In genomic region chr7:90764848-90765570, GRCh38 we compare ENCODE assay signal across 16 cellular contexts.
DNase-seq lines count a peak whose midpoint lies in the region; ATAC-seq, FAIRE-seq and TF ChIP-seq lines count a peak whose summit lies in the region.
"Had no signal": no experiment of that assay in that cellular context is flagged by ENCODE, and none has a peak within 500 bp of the region (broad histone marks: within the 10 kb centered on the region; RNA-seq: fewer than 3 reads in every experiment).

No MANE protein-coding gene starts in this region.

- DNase-seq in GM13976 (ENCODE audit: low spot score) (peak; percentile 12), GM12878 (ENCODE audit: low read depth, low spot score) (no peak), UCSD-AML1 (lab: John Stamatoyannopoulos, UW; ENCODE audit: unreplicated experiment) (no peak)
- no peak for DNase-seq in stimulated activated CD4-positive, alpha-beta T cell treated with anti-CD3 and anti-CD28 coated beads, Interleukin-4, amount 100 ng/mL, for 4 hours
- DNase-seq: activated CD4-positive, alpha-beta T cell treated with anti-CD3 and anti-CD28 coated beads, Interleukin-2, amount 50 U/mL, for 4 hours; activated gamma-delta T cell treated with Interleukin-2 at 50 U/mL for 16 hours; CD4-positive, CD25-positive, alpha-beta regulatory T cell; hypothalamus; KG1; NCI-H187 treated with DMSO at 0.1 percent for 48 hours had no signal

- CTCF ChIA-PET in GM12878 (lab: Yijun Ruan, JAX), result interaction anchor here (0.6 to 2.3 kb wide), 9 partner anchors 8 to 167 kb away, joined by 3 to 9 read pairs (median 4); no protein-coding TSS in a partner anchor

- H3K27ac ChIP-seq in GM12878 (ENCODE audit: control insufficient read depth, insufficient read depth), result no peak overlapping the region

- intact Hi-C loops in GM12878 (cut with micrococcal nuclease; ENCODE audit: unreplicated experiment), result loop anchor here (5.0 kb wide), 1 partner anchor 267 kb away; no protein-coding TSS in a partner anchor

- POLR2A ChIA-PET in GM12878 (lab: Charles Lee), result interaction anchor here (0.7 kb wide), 1 partner anchor 12 kb away, joined by 5 read pairs; no protein-coding TSS in a partner anchor

- H3K4me2 ChIP-seq in GM12878 (ENCODE audit: control insufficient read depth, insufficient read depth), result no peak overlapping the region

- H3K9me3 ChIP-seq in GM12878 (replicated peaks; ENCODE audit: control insufficient read depth, insufficient read depth, low read length), result no peaks in the 10 kb centered on the region; the same call in 1 of the 3 replicates

- H2AFZ ChIP-seq in GM12878 (ENCODE audit: control insufficient read depth, low read depth, low read length), result no peak overlapping the region

- no peak for TF ChIP-seq POLR2A in GM12878 (IDR thresholded peaks at IDR 0.05; ENCODE audit: low read depth, low read length)

- TSS peak; percentile 14 for BruUV-seq in GM12878 (replicated peaks; lab: Mats Ljungman, UMichigan)

- H3K27me3 Mint-ChIP-seq in nephron (ENCODE audit: low read depth), result no peaks in the 10 kb centered on the region
- H3K27me3 Mint-ChIP-seq: CD4-positive, CD25-positive, alpha-beta regulatory T cell had no signal

- H3K4me3 Mint-ChIP-seq in nephron, result no peak overlapping the region
- H3K4me3 Mint-ChIP-seq: CD4-positive, CD25-positive, alpha-beta regulatory T cell had no signal

- no peaks in the 10 kb centered on the region; the same call in 1 of the 2 replicates for H3K79me2 ChIP-seq in GM12878 (ENCODE audit: control insufficient read depth, insufficient read depth, low read length)

- TF ChIP-seq CTCF in GM13976 (IDR thresholded peaks at IDR 0.05; ENCODE audit: borderline replicate concordance, control extremely low read depth, extremely low read depth, insufficient read depth, missing control alignments), result no peak
- TF ChIP-seq CTCF in GM12878 (IDR thresholded peaks at IDR 0.05 in 2 of 3, conservative IDR thresholded peaks at IDR 0.05 in 1 of 3; ENCODE audit: control insufficient read depth in 2 of 3, extremely low read depth in 1 of 3, insufficient read depth in 1 of 3, low read depth in 3 of 3, low read length in 3 of 3), result no peak
- TF ChIP-seq CTCF in nephron (IDR thresholded peaks at IDR 0.05; ENCODE audit: unreplicated experiment in 3 of 3), result no peak

- H3K36me3 ChIP-seq in GM12878 (ENCODE audit: control insufficient read depth in 2 of 2, insufficient read depth in 2 of 2, low read length in 1 of 2), result no peaks in the 10 kb centered on the region

- no peak for TF ChIP-seq EP300 in GM12878 (IDR thresholded peaks at IDR 0.05; ENCODE audit: borderline replicate concordance in 1 of 2, control insufficient read depth in 1 of 2, low read depth in 2 of 2, low read length in 2 of 2)

- peaks cover 68% of the 10 kb centered on the region for H3K4me1 Mint-ChIP-seq in nephron
- H3K4me1 Mint-ChIP-seq: CD4-positive, CD25-positive, alpha-beta regulatory T cell had no signal

- peak; percentile 63 for ATAC-seq in HG03196 (IDR thresholded peaks at IDR 0.05; ENCODE audit: unreplicated experiment)
- peak; percentile 81 for ATAC-seq in GM12878
- ATAC-seq in GM19455 (IDR thresholded peaks at IDR 0.05; ENCODE audit: unreplicated experiment), result no peak
- ATAC-seq in HG02588 (IDR thresholded peaks at IDR 0.05; ENCODE audit: unreplicated experiment), result no peak
- ATAC-seq: HCT116 had no signal

- SMC1A ChIA-PET in GM12878 (lab: Charles Lee; ENCODE audit: uncharacterized antibody, unreplicated experiment), result interaction anchor here (0.6 to 5.1 kb wide), 16 partner anchors 11 to 262 kb away, joined by 3 to 24 read pairs (median 4); no protein-coding TSS in a partner anchor

- in situ Hi-C loops in GM13976 (cut with MboI; ENCODE audit: low sequenced_read_pairs, unreplicated experiment), result no loop called here
- in situ Hi-C loops in GM12878 (cut with MboI), result no loop called here

- H3K27ac Mint-ChIP-seq in nephron, result peak overlapping the region; percentile 93 to 99 (median 97)
- H3K27ac Mint-ChIP-seq: CD4-positive, CD25-positive, alpha-beta regulatory T cell had no signal

- H3K9me3 Mint-ChIP-seq in nephron, result no peaks in the 10 kb centered on the region

- H3K36me3 Mint-ChIP-seq in nephron (ENCODE audit: low read depth), result no peaks in the 10 kb centered on the region
- H3K36me3 Mint-ChIP-seq: CD4-positive, CD25-positive, alpha-beta regulatory T cell had no signal

- H3K9ac ChIP-seq in GM12878 (ENCODE audit: control insufficient read depth, insufficient read depth, low read length), result no peak overlapping the region

- TF ChIP-seq RAD21 in GM12878 (IDR thresholded peaks at IDR 0.05; ENCODE audit: insufficient read depth, low read depth, low read length), result no peak

- no peak for FAIRE-seq in GM12878 (lab: Jason Lieb, UNC)
- FAIRE-seq: bronchial epithelial cell had no signal

- WGBS in GM12878 (ENCODE audit: insufficient coverage, insufficient replicate concordance, low lambda C conversion rate, missing lambda C conversion rate), result 53% methylated on average over 2 of the region's 2 CpGs

- H3K4me3 ChIP-seq in GM12878, result no peak overlapping the region

- H3K4me1 ChIP-seq in GM12878 (ENCODE audit: control insufficient read depth, insufficient read depth, low read length), result no peaks in the 10 kb centered on the region

- RAD21 ChIA-PET in GM12878 (lab: Charles Lee; ENCODE audit: unreplicated experiment), result interaction anchor here (0.8 to 2.9 kb wide), 8 partner anchors 8 to 92 kb away, joined by 3 to 10 read pairs (median 4); no protein-coding TSS in a partner anchor

- no peaks in the 10 kb centered on the region for H3K27me3 ChIP-seq in GM12878 (replicated peaks in 1 of 2; ENCODE audit: control insufficient read depth in 2 of 2, insufficient read depth in 2 of 2, low read length in 1 of 2)

- H4K20me1 ChIP-seq in GM12878 (ENCODE audit: control insufficient read depth, insufficient read depth), result no peaks in the 10 kb centered on the region

TF ChIP-seq in GM12878, 131 proteins besides CTCF, POLR2A, EP300 and RAD21:
- TF ChIP-seq MYC (IDR thresholded peaks at IDR 0.05; ENCODE audit: insufficient read depth, insufficient read length, insufficient replicate concordance, low read length, severe bottlenecking), result no peak
- peak; percentile 87 for TF ChIP-seq MEF2B (IDR thresholded peaks at IDR 0.05; ENCODE audit: partially characterized antibody, poor library complexity, severe bottlenecking)
- TF ChIP-seq ATF7 (IDR thresholded peaks at IDR 0.05; ENCODE audit: low read depth), result peak; percentile 39

Comparison
In these comparisons a context has a peak if more than half of its experiments do, and no peak if none do; other contexts are left out.
1. ATAC-seq: peak in HG03196 (single experiment) and GM12878 (single experiment); none in GM19455 (single experiment) and HG02588 (single experiment).